Comparison of ENCODE assay signal across 9 cellular contexts in the genomic region with DNA sequence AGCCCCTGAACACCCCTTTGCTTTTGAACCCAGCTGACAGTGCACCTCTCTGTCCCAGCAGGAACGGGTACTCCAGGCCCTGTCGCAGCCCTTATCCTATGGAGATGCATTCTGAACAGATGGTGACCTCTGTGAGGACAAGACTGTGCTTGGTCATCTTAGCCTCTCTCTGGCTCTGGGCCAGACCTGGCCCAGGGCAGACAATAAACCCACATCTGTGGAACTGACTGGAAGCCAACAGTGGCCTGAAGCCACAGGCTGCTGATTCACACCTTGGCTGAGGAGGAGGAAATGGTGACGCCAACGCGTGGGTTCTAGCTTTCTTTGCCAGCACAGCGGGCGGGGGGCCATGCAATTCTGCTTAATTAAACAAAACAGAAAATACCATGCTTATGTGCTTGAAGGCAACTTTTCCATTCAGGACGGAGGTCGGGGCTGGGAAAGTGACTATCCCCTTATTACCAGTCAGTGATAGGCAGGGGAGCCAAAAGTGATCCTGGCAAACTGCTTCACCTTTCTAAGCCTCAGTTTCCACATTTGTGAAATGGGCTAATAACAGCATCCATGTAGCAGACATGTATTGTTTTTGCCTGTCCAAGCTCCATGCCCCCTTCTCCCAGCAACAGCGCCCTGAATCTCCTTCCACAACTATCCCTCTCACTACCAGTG.
DNase-seq lines count a peak whose midpoint lies in the region; ATAC-seq and TF ChIP-seq lines count a peak whose summit lies in the region.
"Had no signal": no experiment of that assay in that cellular context is flagged by ENCODE, and none has a peak within 500 bp of the region (broad histone marks: within the 10 kb centered on the region; RNA-seq: fewer than 3 reads in every experiment).

No MANE protein-coding gene starts in this region.

- peak; percentile 21 to 64 for ATAC-seq in activated CD4-positive, CD25-positive, alpha-beta regulatory T cell treated with anti-CD3 and anti-CD28 coated beads, Interleukin-2, amount 50 U/mL, for 24 hours

- TF ChIP-seq CTCF in epithelial cell of esophagus (IDR thresholded peaks at IDR 0.05; ENCODE audit: insufficient read depth, low read depth, low read length, missing control alignments) (no peak), tibial artery (IDR thresholded peaks at IDR 0.05) (no peak)

- no peak for TF ChIP-seq POLR2A in erythroblast (IDR thresholded peaks at IDR 0.05; ENCODE audit: low read length)

- no peaks in the 10 kb centered on the region for H3K9me3 ChIP-seq in tibial artery

- intact Hi-C loops in tibial artery (cut with DNase I; ENCODE audit: low total_unique reads): no loop called here

- H3K4me3 ChIP-seq in epithelial cell of esophagus (ENCODE audit: low read length) (no peak overlapping the region), tibial artery (no peak overlapping the region)

- H3K36me3 ChIP-seq in tibial artery: no peaks in the 10 kb centered on the region

- H3K4me1 ChIP-seq in tibial artery: peaks cover 7 to 58% (median 47%) of the 10 kb centered on the region in 4 donors

- DNase-seq in activated CD4-positive, CD25-positive, alpha-beta regulatory T cell (lab: John Stamatoyannopoulos, UW): no peak
- DNase-seq in activated CD4-positive, alpha-beta T cell treated with anti-CD3 and anti-CD28 coated beads for 48 hours: peak; percentile 84
- DNase-seq in epithelial cell of esophagus (ENCODE audit: low read depth) (peak; percentile 90), non-pigmented ciliary epithelial cell (ENCODE audit: low read depth) (peak; percentile 93), tibial artery (peak; percentile 88 to 92), NCI-H187 (lab: John Stamatoyannopoulos, UW) (no peak), erythroblast (lab: John Stamatoyannopoulos, UW) (no peak)
- DNase-seq: activated B cell treated with CpG ODN at 0.5 μM for 24 hours had no signal

- peak overlapping the region; percentile 53 to 64 for H3K27ac ChIP-seq in tibial artery

- H3K27me3 ChIP-seq in tibial artery: no peaks in the 10 kb centered on the region

Comparison
In these comparisons a context has a peak if more than half of its experiments do, and no peak if none do; other contexts are left out.
1. DNase-seq: peak in activated CD4-positive, alpha-beta T cell treated with anti-CD3 and anti-CD28 coated beads for 48 hours (single experiment), epithelial cell of esophagus (single experiment), non-pigmented ciliary epithelial cell (single experiment) and tibial artery (2 of 2); none in activated CD4-positive, CD25-positive, alpha-beta regulatory T cell (0 of 4), NCI-H187 (0 of 2) and erythroblast (0 of 2).